Comparison of ENCODE assay signal across 13 cellular contexts in genomic region chr6:18978330-18979128, GRCh38.
A peak's percentile ranks its signal among the peaks of the same experiment; 100 is the strongest.
DNase-seq lines count a peak whose midpoint lies in the region; TF ChIP-seq lines count a peak whose summit lies in the region.
"Had no signal": no experiment of that assay in that cellular context is flagged by ENCODE, and none has a peak within 500 bp of the region (broad histone marks: within the 10 kb centered on the region; RNA-seq: fewer than 3 reads in every experiment).

No MANE protein-coding gene starts in this region.

- DNase-seq in NCI-H1436 (lab: John Stamatoyannopoulos, UW), result peak; percentile 58
- DNase-seq in NCI-H1436 treated with DMSO at 0.1 percent for 48 hours (lab: John Stamatoyannopoulos, UW), result no peak
- peak; percentile 35 to 73 for DNase-seq in PC-9
- peak; percentile 68 for DNase-seq in hepatocyte (ENCODE audit: low spot score)
- peak; percentile 42 for DNase-seq in retina
- DNase-seq in 8988T, result no peak
- DNase-seq in H4 (ENCODE audit: low spot score), result no peak
- no peak for DNase-seq in CD14-positive monocyte (ENCODE audit: low spot score)
- DNase-seq: activated T-cell treated with anti-CD3 and anti-CD28 coated beads, Interleukin-2, amount 50 U/mL, for 48 hours; MG63; stimulated activated CD4-positive, alpha-beta T cell treated with anti-CD3 and anti-CD28 coated beads, Interleukin-2, amount 100 ng/mL, for 24 hours; upper lobe of left lung had no signal

- H3K4me1 ChIP-seq in PC-9 (replicated peaks; ENCODE audit: insufficient read depth) (no peaks in the 10 kb centered on the region), hepatocyte (ENCODE audit: insufficient read depth) (no peaks in the 10 kb centered on the region)

- H3K36me3 Mint-ChIP-seq in CD14-positive monocyte, result no peaks in the 10 kb centered on the region

- intact Hi-C loops in PC-9 (cut with micrococcal nuclease; ENCODE audit: unreplicated experiment), result no loop called here
- intact Hi-C loops in CD14-positive monocyte (cut with micrococcal nuclease), result no loop called here

- no peak overlapping the region for H3K27ac ChIP-seq in PC-9
- no peak overlapping the region for H3K27ac ChIP-seq in hepatocyte
- H3K27ac ChIP-seq: upper lobe of left lung had no signal

- H3K4me3 ChIP-seq in PC-9 (no peak overlapping the region), hepatocyte (no peak overlapping the region)
- H3K4me3 ChIP-seq: MG63, upper lobe of left lung had no signal

- peaks cover 0 to 4% (median 1%) of the 10 kb centered on the region in 7 donors for H3K9me3 Mint-ChIP-seq in CD14-positive monocyte
- H3K9me3 Mint-ChIP-seq: T-helper 1 cell treated with Interleukin-12 subunit alpha and Interleukin-12 subunit beta and Interleukin-4 antibody, amounts not matched to agents 30 μg/mL and 1 μg/mL, for 36 hours had no signal

- H3K27me3 ChIP-seq in PC-9 (ENCODE audit: insufficient read depth, low read depth) (no peaks in the 10 kb centered on the region), hepatocyte (no peaks in the 10 kb centered on the region)
- H3K27me3 ChIP-seq: MG63, upper lobe of left lung had no signal

- CTCF ChIA-PET in PC-9 (lab: Charles Lee), result interaction anchor here (0.6 kb wide), 1 partner anchor 1427 kb away, joined by 5 read pairs; no protein-coding TSS in a partner anchor

- H3K9me3 ChIP-seq in PC-9 (ENCODE audit: insufficient read depth, low read depth) (no peaks in the 10 kb centered on the region), hepatocyte (ENCODE audit: low read depth) (no peaks in the 10 kb centered on the region)
- H3K9me3 ChIP-seq: MG63, upper lobe of left lung had no signal

- TF ChIP-seq CTCF in PC-9 (conservative IDR thresholded peaks at IDR 0.05) (no peak), hepatocyte (IDR thresholded peaks at IDR 0.05; ENCODE audit: poor library complexity) (no peak), CD14-positive monocyte (IDR thresholded peaks at IDR 0.05) (no peak)

- H3F3A ChIP-seq in PC-9 (ENCODE audit: insufficient read depth, low read depth), result no peaks in the 10 kb centered on the region

- H3K4me3 Mint-ChIP-seq in CD14-positive monocyte, result no peak overlapping the region
- H3K4me3 Mint-ChIP-seq: T-helper 1 cell treated with Interleukin-12 subunit alpha and Interleukin-12 subunit beta and Interleukin-4 antibody, amounts not matched to agents 30 μg/mL and 1 μg/mL, for 36 hours had no signal

- H2AFZ ChIP-seq in PC-9 (no peak overlapping the region), hepatocyte (no peak overlapping the region)

- H3K36me3 ChIP-seq in PC-9 (ENCODE audit: low read depth), result no peaks in the 10 kb centered on the region
- no peaks in the 10 kb centered on the region for H3K36me3 ChIP-seq in hepatocyte (replicated peaks; ENCODE audit: insufficient read depth, low read depth)
- H3K36me3 ChIP-seq: MG63, upper lobe of left lung had no signal

- peaks cover 0 to 3% (median 0%) of the 10 kb centered on the region in 3 donors for H3K27me3 Mint-ChIP-seq in CD14-positive monocyte (ENCODE audit: low read depth in 3 of 3)

- H3K9me2 ChIP-seq in PC-9 (ENCODE audit: insufficient read depth) (no peaks in the 10 kb centered on the region), hepatocyte (replicated peaks; ENCODE audit: insufficient read depth) (no peaks in the 10 kb centered on the region)

- POLR2A ChIA-PET in PC-9 (lab: Charles Lee; ENCODE audit: unreplicated experiment), result interaction anchor here (0.6 kb wide), 1 partner anchor 124 kb away, joined by 5 read pairs; no protein-coding TSS in a partner anchor

- 68% methylated on average over 3 of the region's 3 CpGs for WGBS in hepatocyte (ENCODE audit: low lambda C conversion rate, missing lambda C conversion rate)

- no peaks in the 10 kb centered on the region for H3K4me1 Mint-ChIP-seq in CD14-positive monocyte

- BruUV-seq in PC-9 (replicated peaks; lab: Mats Ljungman, UMichigan), result no TSS peak

- no peak overlapping the region for H3K4me2 ChIP-seq in PC-9
- no peak overlapping the region for H3K4me2 ChIP-seq in hepatocyte

- no peaks in the 10 kb centered on the region for H4K20me1 ChIP-seq in PC-9 (ENCODE audit: insufficient read depth)
- no peaks in the 10 kb centered on the region for H4K20me1 ChIP-seq in hepatocyte (ENCODE audit: insufficient read depth, poor library complexity, severe bottlenecking)

- no peak overlapping the region for H3K27ac Mint-ChIP-seq in CD14-positive monocyte
- H3K27ac Mint-ChIP-seq: T-helper 1 cell treated with Interleukin-12 subunit alpha and Interleukin-12 subunit beta and Interleukin-4 antibody, amounts not matched to agents 30 μg/mL and 1 μg/mL, for 36 hours had no signal

- no peaks in the 10 kb centered on the region for H3K79me2 ChIP-seq in PC-9 (ENCODE audit: low read depth)
- no peaks in the 10 kb centered on the region for H3K79me2 ChIP-seq in hepatocyte

Comparison
In these comparisons a context has a peak if more than half of its experiments do, and no peak if none do; other contexts are left out.
1. DNase-seq: peak in NCI-H1436 (single experiment), PC-9 (2 of 2), hepatocyte (single experiment) and retina (single experiment); none in NCI-H1436 treated with DMSO at 0.1 percent for 48 hours (single experiment), 8988T (single experiment), H4 (single experiment) and CD14-positive monocyte (single experiment).